ENCODE assay signal across 8 cellular contexts in the genomic region with DNA sequence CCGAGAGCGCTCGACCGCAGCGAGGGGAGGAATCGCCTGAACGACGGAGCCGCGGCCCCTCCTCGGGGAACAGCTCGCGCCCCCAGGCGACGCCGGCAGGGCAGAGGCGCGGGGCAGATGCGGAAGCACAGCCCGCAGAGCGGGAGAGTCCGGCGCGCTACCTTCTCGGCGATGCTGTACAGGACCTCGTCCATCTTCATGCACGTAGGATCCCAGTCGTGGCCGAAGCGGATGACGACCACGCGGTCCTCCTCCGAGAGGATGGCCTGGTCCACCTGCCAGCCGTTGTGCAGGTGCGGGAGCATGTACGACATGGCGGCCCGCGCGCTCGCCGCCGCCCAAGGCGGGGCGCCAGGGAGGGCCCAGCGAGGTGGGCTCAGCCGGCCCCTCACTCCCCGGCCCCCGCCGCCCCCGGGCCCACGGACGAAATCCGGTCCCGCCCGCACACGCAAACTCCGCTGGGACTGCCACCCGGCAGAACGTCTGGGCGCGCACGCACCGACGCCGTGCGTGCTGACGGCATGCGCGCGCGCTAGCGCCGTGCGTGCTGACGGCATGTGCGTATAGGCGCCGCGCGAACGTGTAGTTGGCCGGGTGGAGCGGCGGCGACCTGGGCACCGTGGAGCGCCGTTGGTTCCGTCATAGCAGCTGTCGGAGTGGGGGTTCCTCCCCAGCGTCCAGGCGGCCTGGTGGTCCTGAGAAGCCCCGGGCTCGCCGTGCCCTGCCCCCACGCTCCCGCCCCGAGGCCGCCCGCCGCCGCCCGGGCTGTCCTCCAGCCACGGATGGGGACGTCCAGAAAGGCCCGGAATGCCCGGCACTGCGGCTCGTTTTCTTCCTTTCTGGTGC.
A peak's percentile ranks its signal among the peaks of the same experiment; 100 is the strongest.
DNase-seq lines count a peak whose midpoint lies in the region; ATAC-seq and TF ChIP-seq lines count a peak whose summit lies in the region.

A gene with protein sequence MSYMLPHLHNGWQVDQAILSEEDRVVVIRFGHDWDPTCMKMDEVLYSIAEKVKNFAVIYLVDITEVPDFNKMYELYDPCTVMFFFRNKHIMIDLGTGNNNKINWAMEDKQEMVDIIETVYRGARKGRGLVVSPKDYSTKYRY (minus strand): TSS at position 485 of the 846 bp plus-strand sequence. CDS start 171 bp downstream, at position 314.

- DNase-seq in EL = peak; percentile 85
- DNase-seq in activated T-helper 9 cell treated with anti-CD3 and anti-CD28 coated beads, Interleukin-2, amount 50 U/mL, for 16 hours (ENCODE audit: low read depth) = peak; percentile 80
- peak; percentile 89 for DNase-seq in fibroblast of pulmonary artery (ENCODE audit: low read depth)
- DNase-seq in nephron progenitor cell = peak; percentile 80
- DNase-seq in stimulated activated naive CD8-positive, alpha-beta T cell treated with anti-CD3 and anti-CD28 coated beads, Interleukin-15, amount 100 ng/mL, for 72 hours = peak; percentile 81 to 85

- peak; percentile 98 for TF ChIP-seq POLR2A in Raji (IDR thresholded peaks at IDR 0.05; ENCODE audit: insufficient read depth, low read depth, low read length)

- peak within 1 kb of the TSS; percentile 96 for H3K4me3 Mint-ChIP-seq in nephron progenitor cell
- peak within 1 kb of the TSS; percentile 94 to 95 for H3K4me3 Mint-ChIP-seq in stimulated activated naive CD8-positive, alpha-beta T cell treated with anti-CD3 and anti-CD28 coated beads, Interleukin-15, amount 100 ng/mL, for 72 hours

- H3K27ac ChIP-seq in KOPT-K1 (ENCODE audit: low read depth, low read length, poor library complexity, severe bottlenecking) = peak within 1 kb of the TSS; percentile 89

- H3K27me3 Mint-ChIP-seq in nephron progenitor cell (ENCODE audit: low read depth, poor library complexity) = peaks cover 16% of the 10 kb centered on the region
- no peaks in the 10 kb centered on the region for H3K27me3 Mint-ChIP-seq in stimulated activated naive CD8-positive, alpha-beta T cell treated with anti-CD3 and anti-CD28 coated beads, Interleukin-15, amount 100 ng/mL, for 72 hours

- H3K27ac Mint-ChIP-seq in nephron progenitor cell = peak within 1 kb of the TSS; percentile 99
- H3K27ac Mint-ChIP-seq in stimulated activated naive CD8-positive, alpha-beta T cell treated with anti-CD3 and anti-CD28 coated beads, Interleukin-15, amount 100 ng/mL, for 72 hours = peak within 1 kb of the TSS; percentile 95 to 99

- peak within 1 kb of the TSS; percentile 91 for H3K4me3 ChIP-seq in fibroblast of pulmonary artery (replicated peaks; ENCODE audit: low read depth, low read length)

- no peaks in the 10 kb centered on the region for H3K9me3 Mint-ChIP-seq in nephron progenitor cell
- H3K9me3 Mint-ChIP-seq in stimulated activated naive CD8-positive, alpha-beta T cell treated with anti-CD3 and anti-CD28 coated beads, Interleukin-15, amount 100 ng/mL, for 72 hours = no peaks in the 10 kb centered on the region

- H3K36me3 Mint-ChIP-seq in nephron progenitor cell (ENCODE audit: low read depth) = peaks cover 30% of the 10 kb centered on the region

- TF ChIP-seq CTCF in fibroblast of pulmonary artery (IDR thresholded peaks at IDR 0.05; ENCODE audit: low read length, missing control alignments) = peak; percentile 29
- TF ChIP-seq CTCF in nephron progenitor cell (IDR thresholded peaks at IDR 0.05) = no peak

- H3K9me3 ChIP-seq in KOPT-K1 (ENCODE audit: insufficient read depth, low read length, poor library complexity, severe bottlenecking) = no peaks in the 10 kb centered on the region

- peaks cover 30% of the 10 kb centered on the region for H3K4me1 Mint-ChIP-seq in nephron progenitor cell
- peaks cover 44% of the 10 kb centered on the region for H3K4me1 Mint-ChIP-seq in stimulated activated naive CD8-positive, alpha-beta T cell treated with anti-CD3 and anti-CD28 coated beads, Interleukin-15, amount 100 ng/mL, for 72 hours

- peak; percentile 94 for ATAC-seq in GM21786 (IDR thresholded peaks at IDR 0.05; ENCODE audit: unreplicated experiment)
- ATAC-seq in stimulated activated naive CD8-positive, alpha-beta T cell treated with anti-CD3 and anti-CD28 coated beads, Interleukin-15, amount 100 ng/mL, for 72 hours = peak; percentile 98

- H3K36me3 ChIP-seq in KOPT-K1 (ENCODE audit: insufficient read depth, low read length) = peaks cover 35% of the 10 kb centered on the region

Comparison
In these comparisons a context has a peak if more than half of its experiments do, and no peak if none do; other contexts are left out.
1. Peak in every context shown above with its lines: DNase-seq, ATAC-seq, H3K4me3 ChIP-seq and H3K27ac ChIP-seq.